17 cellular contexts compared by ENCODE assay signal in the genomic region with DNA sequence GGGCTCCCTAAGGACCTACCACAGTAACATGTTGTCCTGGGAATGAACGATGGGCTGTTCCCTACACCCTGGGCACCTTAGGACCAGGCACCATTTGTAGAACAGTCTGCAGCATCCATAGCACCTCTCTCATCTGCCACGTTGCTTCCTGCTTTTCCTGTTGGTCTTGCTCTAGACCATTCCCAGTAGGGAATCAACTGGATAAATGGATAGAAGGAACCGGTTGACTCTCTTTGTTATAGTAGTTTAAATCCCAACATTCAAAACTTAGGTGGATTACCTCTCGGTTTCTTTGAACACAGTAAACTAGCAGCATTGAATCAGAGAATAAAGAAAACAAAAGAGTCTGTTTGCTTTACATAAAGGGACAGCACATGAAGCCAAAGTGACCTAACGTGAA.
"Had no signal": no experiment of that assay in that cellular context is flagged by ENCODE, and none has a peak within 500 bp of the region (broad histone marks: within the 10 kb centered on the region; RNA-seq: fewer than 3 reads in every experiment).

No MANE protein-coding gene starts in this region.

- H3K4me3 ChIP-seq: hepatocyte, pancreas, smooth muscle cell had no signal

- H3K4me1 ChIP-seq: pancreas had no signal

- H3K36me3 ChIP-seq: pancreas had no signal

- H3K79me2 ChIP-seq: hepatocyte had no signal

- H3K27ac ChIP-seq: foreskin keratinocyte, hepatocyte, pancreas had no signal

- H3K27ac Mint-ChIP-seq: dendritic cell treated with granulocyte-macrophage colony-stimulating factor and Interleukin-4, amounts not matched to agents 40 ng/mL and 50 ng/mL, for 4 days; effector memory CD8-positive, alpha-beta T cell; progenitor cell of endocrine pancreas had no signal

- ATAC-seq: effector memory CD8-positive, alpha-beta T cell; foreskin keratinocyte; left colon; left ventricle myocardium superior; naive thymus-derived CD4-positive, alpha-beta T cell; pancreas; right cardiac atrium had no signal

- H3K27me3 ChIP-seq: foreskin keratinocyte, hepatocyte, pancreas had no signal

- H3K27me3 Mint-ChIP-seq: dendritic cell treated with granulocyte-macrophage colony-stimulating factor and Interleukin-4, amounts not matched to agents 40 ng/mL and 50 ng/mL, for 4 days had no signal

- H3K9me3 ChIP-seq: pancreas had no signal

- H3K4me2 ChIP-seq: hepatocyte, smooth muscle cell had no signal

- H3K36me3 Mint-ChIP-seq: naive thymus-derived CD4-positive, alpha-beta T cell had no signal

- H2AFZ ChIP-seq: hepatocyte had no signal

- DNase-seq: effector memory CD8-positive, alpha-beta T cell; foreskin keratinocyte; head of caudate nucleus; left colon; left ventricle myocardium superior; naive thymus-derived CD4-positive, alpha-beta T cell; occipital lobe; pancreas; right cardiac atrium; stimulated activated CD4-positive, alpha-beta T cell treated with anti-CD3 and anti-CD28 coated beads, Interleukin-2, amount 100 ng/mL, for 48 hours; stimulated activated naive CD4-positive, alpha-beta T cell treated with Interleukin-2 at 50 U/mL for 16 hours; trophoblast cell had no signal

- H3K4me3 Mint-ChIP-seq: dendritic cell treated with granulocyte-macrophage colony-stimulating factor and Interleukin-4, amounts not matched to agents 40 ng/mL and 50 ng/mL, for 4 days; effector memory CD8-positive, alpha-beta T cell; neural crest cell had no signal

- H3K9me3 Mint-ChIP-seq: dendritic cell treated with granulocyte-macrophage colony-stimulating factor and Interleukin-4, amounts not matched to agents 40 ng/mL and 50 ng/mL, for 4 days; effector memory CD8-positive, alpha-beta T cell had no signal
